8 cellular contexts compared by ENCODE assay signal in genomic region chr12:11648514-11649412, GRCh38. TPM values are rescaled to one million over a fixed set of nuclear protein-coding genes. Genes with fewer than 3 reads are reported as not detected.
DNase-seq lines count a peak whose midpoint lies in the region; ATAC-seq and TF ChIP-seq lines count a peak whose summit lies in the region.

No MANE protein-coding gene starts in this region.

- H3K4me3 ChIP-seq in GM12865 (ENCODE audit: low read depth, low read length) (peak overlapping the region; percentile 65), prostate gland (peak overlapping the region; percentile 73 to 77), uterus (peak overlapping the region; percentile 84 to 88)

- TF ChIP-seq POLR2A in prostate gland (IDR thresholded peaks at IDR 0.05) (peak; percentile 17), uterus (IDR thresholded peaks at IDR 0.05) (peak in 1 of 2 donors; percentile 20)

- no peaks in the 10 kb centered on the region for H3K36me3 ChIP-seq in prostate gland
- no peaks in the 10 kb centered on the region for H3K36me3 ChIP-seq in uterus

- TF ChIP-seq CTCF in GM12865 (IDR thresholded peaks at IDR 0.05; ENCODE audit: insufficient read depth, low read depth, low read length, missing control alignments) (no peak), prostate gland (IDR thresholded peaks at IDR 0.05) (peak in 1 of 4 experiments; percentile 10), uterus (IDR thresholded peaks at IDR 0.05) (no peak)

- H3K4me1 ChIP-seq in prostate gland (replicated peaks): peaks cover 2% of the 10 kb centered on the region
- peaks cover 0 to 6% of the 10 kb centered on the region in 2 donors for H3K4me1 ChIP-seq in uterus

- ATAC-seq in HG02623 (IDR thresholded peaks at IDR 0.05; ENCODE audit: unreplicated experiment): peak; percentile 24
- peak; percentile 80 to 83 for ATAC-seq in left cardiac atrium

- no peaks in the 10 kb centered on the region for H3K27me3 ChIP-seq in prostate gland (replicated peaks; ENCODE audit: insufficient read depth)
- no peaks in the 10 kb centered on the region for H3K27me3 ChIP-seq in uterus

- H3K27ac ChIP-seq in prostate gland (peak overlapping the region; percentile 93 to 94), uterus (peak overlapping the region; percentile 96 to 99)

- H3K9me3 ChIP-seq in prostate gland: no peaks in the 10 kb centered on the region
- H3K9me3 ChIP-seq in uterus: no peaks in the 10 kb centered on the region

- DNase-seq in GM12865 (ENCODE audit: low read depth): peak; percentile 91
- peak; percentile 84 for DNase-seq in NCI-H1105 (lab: John Stamatoyannopoulos, UW)
- DNase-seq in SW480 (ENCODE audit: low spot score): peak; percentile 99
- DNase-seq in amniotic epithelial cell (ENCODE audit: low read depth): peak; percentile 86
- DNase-seq in left cardiac atrium: peak; percentile 71
- peak; percentile 61 for DNase-seq in prostate gland (ENCODE audit: low spot score)
- DNase-seq in uterus: peak; percentile 65 to 76

- intact Hi-C loops in left cardiac atrium (cut with DNase I) (no loop called here), prostate gland (cut with DNase I) (loop anchor here (10.0 kb wide), 1 partner anchor 686 kb away; no protein-coding TSS in a partner anchor), uterus (cut with DNase I; ENCODE audit: low total_unique reads) (no loop called here)

- under 1% methylated on average over 58 of the region's 58 CpGs for WGBS in prostate gland

RNA-seq across cellular contexts. Expression of gene ETV6, which starts 0.7 kb away (rescaled TPM):
- 10 to 100 TPM; 12.1 to 20.2 TPM for total RNA-seq in left cardiac atrium
- total RNA-seq in prostate gland: 10 to 100 TPM; 26.7 to 33.6 TPM
- total RNA-seq in uterus: 10 to 100 TPM in 1 of 4 donors, 1 to 10 TPM in 3; 7.6 to 45.5 (median 8.2) TPM

Comparison
In these comparisons a context has a peak if more than half of its experiments do, and no peak if none do; other contexts are left out.
1. Peak in every context shown above with its lines: DNase-seq, ATAC-seq, H3K4me3 ChIP-seq and H3K27ac ChIP-seq.